ENCODE assay signal across 26 cellular contexts in the genomic region with DNA sequence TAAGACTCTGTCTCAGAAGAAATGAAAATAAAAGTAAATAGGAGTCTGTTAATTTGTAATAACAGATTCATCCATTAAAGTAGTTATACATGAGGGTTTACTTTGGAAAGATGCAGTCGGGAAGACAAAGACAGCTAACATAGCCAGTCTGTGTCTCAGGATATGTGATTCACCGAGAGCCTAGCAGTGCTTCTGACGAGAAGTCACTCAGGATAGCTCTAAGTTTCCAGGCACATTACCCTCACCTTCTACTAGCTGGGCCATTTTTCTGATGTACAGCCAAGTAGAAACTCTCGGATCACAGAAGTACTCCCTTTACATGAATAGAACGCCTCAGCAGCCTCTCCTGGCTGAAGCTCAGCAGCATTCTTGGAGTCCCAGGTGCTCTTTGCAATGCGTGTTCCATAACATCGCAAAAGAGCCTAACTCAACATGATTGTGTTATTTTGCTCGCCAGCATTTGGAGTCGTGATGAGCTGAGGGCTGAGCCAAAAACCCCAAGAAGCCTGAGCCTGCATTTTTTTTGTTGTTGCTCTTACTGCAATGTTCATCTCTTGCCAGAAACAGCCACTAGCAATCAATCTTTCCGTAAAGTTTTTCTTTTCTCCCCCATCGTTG. TPM values are rescaled to one million over a fixed set of nuclear protein-coding genes. Genes with fewer than 3 reads are reported as not detected.
DNase-seq lines count a peak whose midpoint lies in the region; ATAC-seq and TF ChIP-seq lines count a peak whose summit lies in the region.
"Had no signal": no experiment of that assay in that cellular context is flagged by ENCODE, and none has a peak within 500 bp of the region (broad histone marks: within the 10 kb centered on the region; RNA-seq: fewer than 3 reads in every experiment).

No MANE protein-coding gene starts in this region.

- TF ChIP-seq EP300 in esophagus muscularis mucosa (IDR thresholded peaks at IDR 0.05): no peak

- peak overlapping the region; percentile 75 for H3K4me3 ChIP-seq in adipocyte (ENCODE audit: low read length)
- H3K4me3 ChIP-seq in esophagus muscularis mucosa: peak overlapping the region in 2 of 4 donors; percentile 4 to 8
- no peak overlapping the region for H3K4me3 ChIP-seq in left lung
- H3K4me3 ChIP-seq in subcutaneous abdominal adipose tissue (ENCODE audit: low read depth in 1 of 5, low read length in 5 of 5): peak overlapping the region in 3 of 5 donors; percentile 44 to 53 (median 49)
- H3K4me3 ChIP-seq: PC-9, spleen, suprapubic skin had no signal

- H3K9ac ChIP-seq in adipocyte (ENCODE audit: low read length) (peak overlapping the region; percentile 19), subcutaneous abdominal adipose tissue (ENCODE audit: low read length in 5 of 5) (peak overlapping the region in 1 of 5 donors; percentile 56)
- H3K9ac ChIP-seq: KMS-11 had no signal

- H3K27ac ChIP-seq in esophagus muscularis mucosa (replicated peaks in 1 of 4): peak overlapping the region in 3 of 4 donors; percentile 35 to 65 (median 49)
- H3K27ac ChIP-seq in left lung: peak overlapping the region in 1 of 2 donors; percentile 72
- H3K27ac ChIP-seq in subcutaneous abdominal adipose tissue (ENCODE audit: low read depth, low read length): no peak overlapping the region
- H3K27ac ChIP-seq: dorsolateral prefrontal cortex, foreskin keratinocyte, KMS-11, PC-9, spleen, suprapubic skin had no signal

- WGBS in esophagus muscularis mucosa: 35% methylated on average over 11 of the region's 11 CpGs

- no peaks in the 10 kb centered on the region for H3K9me3 ChIP-seq in adipocyte (ENCODE audit: control insufficient read depth, low read length)
- no peaks in the 10 kb centered on the region for H3K9me3 ChIP-seq in esophagus muscularis mucosa
- H3K9me3 ChIP-seq in left lung: no peaks in the 10 kb centered on the region
- no peaks in the 10 kb centered on the region for H3K9me3 ChIP-seq in subcutaneous abdominal adipose tissue (ENCODE audit: control insufficient read depth in 5 of 5, low read length in 5 of 5)
- H3K9me3 ChIP-seq: spleen, suprapubic skin had no signal

- TF ChIP-seq CTCF in esophagus muscularis mucosa (IDR thresholded peaks at IDR 0.05) (no peak), left lung (IDR thresholded peaks at IDR 0.05) (no peak)

- ATAC-seq in left lung: peak; percentile 59
- ATAC-seq in GM21529 (IDR thresholded peaks at IDR 0.05; ENCODE audit: unreplicated experiment): no peak
- ATAC-seq in GM21528 (IDR thresholded peaks at IDR 0.05; ENCODE audit: low FRiP score, unreplicated experiment): no peak
- ATAC-seq: foreskin keratinocyte; left colon; stimulated activated effector memory CD8-positive, alpha-beta T cell treated with anti-CD3 and anti-CD28 coated beads, Interleukin-12 subunit alpha, Interleukin-12 subunit beta, amount 100 ng/mL, for 72 hours had no signal

- DNase-seq in adipocyte (ENCODE audit: low read depth) (no peak), esophagus muscularis mucosa (ENCODE audit: extremely low spot score) (no peak), left lung (no peak), NCI-H748 (lab: John Stamatoyannopoulos, UW; ENCODE audit: unreplicated experiment) (no peak)
- DNase-seq: activated CD4-positive, alpha-beta T cell treated with anti-CD3 and anti-CD28 coated beads for 4 hours; activated effector memory CD4-positive, alpha-beta T cell treated with anti-CD3 and anti-CD28 coated beads, Interleukin-2, amount 50 U/mL, for 16 hours; activated naive CD8-positive, alpha-beta T cell treated with anti-CD3 and anti-CD28 coated beads for 36 hours; CD4-positive, alpha-beta memory T cell; dorsolateral prefrontal cortex; foreskin keratinocyte; left colon; naive B cell; NCI-H1436 treated with DMSO at 0.1 percent for 48 hours; NCI-H2107; NCI-H82; PC-9; retina; SHP77; spleen; stimulated activated CD4-positive, alpha-beta T cell treated with anti-CD3 and anti-CD28 coated beads, Interleukin-4, amount 100 ng/mL, for 1 hour had no signal

- no peak for TF ChIP-seq POLR2A in esophagus muscularis mucosa (IDR thresholded peaks at IDR 0.05; ENCODE audit: low read depth)

- H3K4me1 ChIP-seq in adipocyte (ENCODE audit: control insufficient read depth, insufficient read depth, low read length): peaks cover 9% of the 10 kb centered on the region
- H3K4me1 ChIP-seq in esophagus muscularis mucosa: peaks cover 0 to 18% (median 15%) of the 10 kb centered on the region in 4 donors
- H3K4me1 ChIP-seq in left lung: no peaks in the 10 kb centered on the region
- peaks cover 0 to 7% (median 3%) of the 10 kb centered on the region in 5 donors for H3K4me1 ChIP-seq in subcutaneous abdominal adipose tissue (ENCODE audit: control insufficient read depth in 5 of 5, insufficient read depth in 5 of 5, low read length in 5 of 5)
- H3K4me1 ChIP-seq: foreskin keratinocyte, suprapubic skin had no signal

- H3K27me3 ChIP-seq in adipocyte (replicated peaks; ENCODE audit: control insufficient read depth, insufficient read depth, low read length) (no peaks in the 10 kb centered on the region), esophagus muscularis mucosa (no peaks in the 10 kb centered on the region), left lung (no peaks in the 10 kb centered on the region), subcutaneous abdominal adipose tissue (ENCODE audit: control insufficient read depth in 5 of 5, insufficient read depth in 4 of 5, low read length in 5 of 5) (no peaks in the 10 kb centered on the region)
- H3K27me3 ChIP-seq: spleen, suprapubic skin had no signal

- intact Hi-C loops in esophagus muscularis mucosa (cut with DNase I) (no loop called here), left lung (cut with DNase I) (no loop called here)

- H3K36me3 ChIP-seq in adipocyte (ENCODE audit: control insufficient read depth, insufficient read depth, low read length, severe bottlenecking) (no peaks in the 10 kb centered on the region), esophagus muscularis mucosa (no peaks in the 10 kb centered on the region), left lung (no peaks in the 10 kb centered on the region), subcutaneous abdominal adipose tissue (ENCODE audit: control insufficient read depth in 5 of 5, insufficient read depth in 5 of 5, low read length in 5 of 5) (no peaks in the 10 kb centered on the region)
- H3K36me3 ChIP-seq: spleen, suprapubic skin had no signal

RNA-seq across cellular contexts. Expression of gene TASP1, which starts 22.4 kb away (rescaled TPM):
- total RNA-seq in esophagus muscularis mucosa (10 to 100 TPM; 11.6 to 15.7 (median 13.0) TPM), left lung (10 to 100 TPM; 12.9 to 15.0 TPM)

Comparison
In these comparisons a context has a peak if more than half of its experiments do, and no peak if none do; other contexts are left out.
1. H3K4me3 ChIP-seq: peak in adipocyte (single experiment) and subcutaneous abdominal adipose tissue (3 of 5); none in left lung (0 of 2).